Comparison of ENCODE assay signal across 1 cellular context in genomic region chr14:68504861-68505260, GRCh38.
TF ChIP-seq lines count a peak whose summit lies in the region.

No MANE protein-coding gene starts in this region.

TF ChIP-seq in GM23338, 12 proteins besides CTCF, POLR2A, EP300 and RAD21 (continued from another document):
- TF ChIP-seq ZNF462 (CRISPR knock-in tag; IDR thresholded peaks at IDR 0.05) = no peak
